Comparison of ENCODE assay signal across 32 cellular contexts in the genomic region with DNA sequence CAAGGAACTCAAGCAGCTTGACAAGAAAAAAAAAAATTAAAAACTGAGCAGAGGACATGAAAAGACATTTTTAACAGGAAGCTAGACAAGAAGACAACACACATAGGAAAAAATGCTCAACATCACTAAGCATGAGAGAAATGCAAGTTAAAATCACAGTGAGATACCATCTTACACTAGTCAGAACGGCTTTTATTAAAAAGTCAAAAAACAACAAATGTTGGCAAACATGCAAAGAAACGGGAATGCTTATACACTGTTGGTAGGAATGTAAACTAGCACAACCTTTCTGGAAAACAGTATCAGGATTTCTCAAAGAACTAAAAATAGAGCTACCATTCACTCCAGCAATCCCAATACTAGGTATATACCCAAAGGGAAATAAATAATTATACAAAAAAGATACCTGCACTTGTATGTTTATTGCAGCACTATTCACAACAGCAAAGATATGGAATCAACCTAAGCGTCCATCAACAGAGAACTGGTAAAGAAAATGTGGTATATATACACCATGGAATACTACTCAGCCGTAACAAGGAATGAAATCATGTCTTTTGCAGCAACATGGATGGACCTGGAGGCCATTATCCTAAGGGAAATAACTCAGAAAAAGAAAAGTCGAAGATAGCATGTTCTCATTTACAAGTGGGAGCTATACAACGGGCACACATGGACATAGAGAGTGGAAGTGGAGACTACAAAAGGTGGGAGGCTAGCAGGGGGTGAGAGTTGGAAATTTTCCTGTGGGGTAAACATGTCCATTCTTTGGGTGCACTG. TPM values are rescaled to one million over a fixed set of nuclear protein-coding genes. Genes with fewer than 3 reads are reported as not detected.
DNase-seq lines count a peak whose midpoint lies in the region; ATAC-seq and TF ChIP-seq lines count a peak whose summit lies in the region.
"Had no signal": no experiment of that assay in that cellular context is flagged by ENCODE, and none has a peak within 500 bp of the region (broad histone marks: within the 10 kb centered on the region; RNA-seq: fewer than 3 reads in every experiment).

No MANE protein-coding gene starts in this region.

- peaks cover 9% of the 10 kb centered on the region for H3K4me1 Mint-ChIP-seq in activated T-cell treated with anti-CD3 and anti-CD28 coated beads, Interleukin-2, amount 50 U/mL, for 4 hours (ENCODE audit: low read depth)

- no peaks in the 10 kb centered on the region for H3K9me2 ChIP-seq in SK-N-SH

- H4K20me1 ChIP-seq in SK-N-SH (ENCODE audit: insufficient read depth) = peaks cover 74% of the 10 kb centered on the region

- H3K4me1 ChIP-seq in SK-N-SH (ENCODE audit: control insufficient read depth in 1 of 2, insufficient read depth in 2 of 2, low read depth in 1 of 2, low read length in 1 of 2) (peaks cover 16 to 26% of the 10 kb centered on the region in 2 experiments), transverse colon (peaks cover 6 to 84% (median 59%) of the 10 kb centered on the region in 4 donors)
- H3K4me1 ChIP-seq: parathyroid adenoma had no signal

- H3K9me3 Mint-ChIP-seq in activated T-cell treated with anti-CD3 and anti-CD28 coated beads, Interleukin-2, amount 50 U/mL, for 4 hours = no peaks in the 10 kb centered on the region
- H3K9me3 Mint-ChIP-seq: activated CD4-positive, alpha-beta T cell treated with anti-CD3 and anti-CD28 coated beads, Interleukin-2, amount 10 ng/mL, durations not matched to agents 24 days and 14 days; activated T-cell treated with anti-CD3 and anti-CD28 coated beads, Interleukin-2, amount 50 U/mL, for 72 hours; CD8-positive, alpha-beta T cell; stimulated activated effector memory CD8-positive, alpha-beta T cell treated with anti-CD3 and anti-CD28 coated beads, Interleukin-12 subunit alpha, Interleukin-12 subunit beta, amount 100 ng/mL, for 72 hours; T-helper 2 cell treated with Interferon-gamma antibody and Interleukin-4, amounts not matched to agents 5 μg/mL and 100 μg/mL, for 36 hours had no signal

- H3K27me3 ChIP-seq in SK-N-SH (ENCODE audit: insufficient read depth) = no peaks in the 10 kb centered on the region
- no peaks in the 10 kb centered on the region for H3K27me3 ChIP-seq in transverse colon
- H3K27me3 ChIP-seq: adrenal gland, brain microvascular endothelial cell had no signal

- peaks cover 24% of the 10 kb centered on the region for H3K27me3 Mint-ChIP-seq in activated T-cell treated with anti-CD3 and anti-CD28 coated beads, Interleukin-2, amount 50 U/mL, for 4 hours (ENCODE audit: low read depth)

- POLR2A ChIA-PET in SK-N-SH (lab: Yijun Ruan, JAX) = no interaction called here

- TF ChIP-seq EP300 in SK-N-SH (IDR thresholded peaks at IDR 0.05; ENCODE audit: borderline replicate concordance in 1 of 2, low read depth in 1 of 2, low read length in 1 of 2) = no peak
- TF ChIP-seq EP300 in transverse colon (IDR thresholded peaks at IDR 0.05; ENCODE audit: low read depth) = no peak

- DNase-seq in SK-N-SH (no peak), NCI-H69 (lab: John Stamatoyannopoulos, UW) (peak; percentile 51), dedifferentiated amniotic fluid mesenchymal stem cell (ENCODE audit: extremely low spot score) (peak; percentile 67), transverse colon (no peak), GM19238 (ENCODE audit: insufficient read length, low spot score) (no peak), NCI-H187 treated with DMSO at 0.1 percent for 48 hours (lab: John Stamatoyannopoulos, UW) (no peak)
- DNase-seq in activated T-cell treated with anti-CD3 and anti-CD28 coated beads, Interleukin-2, amount 50 U/mL, for 4 hours = no peak
- DNase-seq: 8988T; activated CD4-positive, alpha-beta T cell treated with anti-CD3 and anti-CD28 coated beads, Interleukin-2, amount 10 ng/mL, durations not matched to agents 24 days and 14 days; activated naive CD4-positive, alpha-beta T cell; activated T-cell treated with anti-CD3 and anti-CD28 coated beads, Interleukin-2, amount 50 U/mL, for 72 hours; adrenal gland; brain microvascular endothelial cell; CD8-positive, alpha-beta T cell; effector CD8-positive, alpha-beta T cell; foreskin fibroblast; head of caudate nucleus; NCI-H1105 treated with DMSO at 0.1 percent for 48 hours; NCI-H2029 treated with DMSO at 0.1 percent for 48 hours; NCI-H345; OCI-M1; stimulated activated CD4-positive, alpha-beta T cell treated with anti-CD3 and anti-CD28 coated beads, Interleukin-4, amount 100 ng/mL, for 24 hours; substantia nigra; WERI-Rb-1 had no signal

- peak overlapping the region; percentile 17; the same call in 1 of the 2 replicates for H3K9ac ChIP-seq in SK-N-SH
- H3K9ac ChIP-seq: parathyroid adenoma had no signal

- CTCF ChIA-PET in SK-N-SH (lab: Yijun Ruan, JAX) = interaction anchor here (0.8 to 2.9 kb wide), 3 partner anchors 34 to 47 kb away, joined by 3 to 8 read pairs (median 3); no protein-coding TSS in a partner anchor

- no peaks in the 10 kb centered on the region for H3K36me3 ChIP-seq in SK-N-SH (replicated peaks in 1 of 2; ENCODE audit: control insufficient read depth in 1 of 2, insufficient read depth in 2 of 2, low read length in 1 of 2)
- H3K36me3 ChIP-seq in transverse colon = no peaks in the 10 kb centered on the region
- H3K36me3 ChIP-seq: adrenal gland, brain microvascular endothelial cell, HAP-1, WERI-Rb-1 had no signal

- H3K4me3 ChIP-seq in SK-N-SH (ENCODE audit: low read depth in 2 of 2, low read length in 1 of 2) = no peak overlapping the region
- H3K4me3 ChIP-seq in transverse colon = peak overlapping the region in 1 of 4 donors; percentile 7
- H3K4me3 ChIP-seq: adrenal gland, HAP-1, K562 had no signal

- in situ Hi-C loops in transverse colon (cut with MboI; ENCODE audit: low pct_ligation_motif_present in 1 of 4, low pct_unique_long_range_greater_than_20kb in 1 of 4, low sequenced_read_pairs in 3 of 4) = no loop called here

- no peaks in the 10 kb centered on the region for H3K9me3 ChIP-seq in SK-N-SH
- H3K9me3 ChIP-seq in transverse colon = no peaks in the 10 kb centered on the region
- H3K9me3 ChIP-seq: adrenal gland, HAP-1 had no signal

- 68% methylated on average over 6 of the region's 6 CpGs for WGBS in SK-N-SH (ENCODE audit: low lambda C conversion rate)
- WGBS in transverse colon (ENCODE audit: low coverage in 1 of 2), 2 donors = 50 to 56% methylated on average over 4 to 6 of the region's 6 CpGs

- H3K79me2 ChIP-seq in SK-N-SH (ENCODE audit: insufficient read depth) = peaks cover 95% of the 10 kb centered on the region

- H2AFZ ChIP-seq in SK-N-SH (ENCODE audit: low read depth) = no peak overlapping the region
- H2AFZ ChIP-seq: parathyroid adenoma had no signal

- peaks cover 14% of the 10 kb centered on the region for H3F3A ChIP-seq in SK-N-SH (replicated peaks; ENCODE audit: insufficient read depth)

- intact Hi-C loops in transverse colon (cut with DNase I; ENCODE audit: low total_unique reads) = loop anchor here (10.0 kb wide), 1 partner anchor 74 kb away; no protein-coding TSS in a partner anchor

- H3K36me3 Mint-ChIP-seq in activated T-cell treated with anti-CD3 and anti-CD28 coated beads, Interleukin-2, amount 50 U/mL, for 4 hours (ENCODE audit: insufficient read depth) = no peaks in the 10 kb centered on the region
- H3K36me3 Mint-ChIP-seq: CD8-positive, alpha-beta T cell; stimulated activated effector memory CD8-positive, alpha-beta T cell treated with anti-CD3 and anti-CD28 coated beads, Interleukin-12 subunit alpha, Interleukin-12 subunit beta, amount 100 ng/mL, for 72 hours had no signal

- no peak overlapping the region for H3K4me3 Mint-ChIP-seq in activated T-cell treated with anti-CD3 and anti-CD28 coated beads, Interleukin-2, amount 50 U/mL, for 4 hours
- H3K4me3 Mint-ChIP-seq: activated CD4-positive, alpha-beta T cell treated with anti-CD3 and anti-CD28 coated beads, Interleukin-2, amount 10 ng/mL, durations not matched to agents 24 days and 14 days; activated T-cell treated with anti-CD3 and anti-CD28 coated beads, Interleukin-2, amount 50 U/mL, for 72 hours; CD8-positive, alpha-beta T cell; stimulated activated effector memory CD8-positive, alpha-beta T cell treated with anti-CD3 and anti-CD28 coated beads, Interleukin-12 subunit alpha, Interleukin-12 subunit beta, amount 100 ng/mL, for 72 hours; T-helper 2 cell treated with Interferon-gamma antibody and Interleukin-4, amounts not matched to agents 5 μg/mL and 100 μg/mL, for 36 hours had no signal

- TF ChIP-seq CTCF in SK-N-SH (IDR thresholded peaks at IDR 0.05) (no peak; the same call in 1 of the 2 replicates), transverse colon (IDR thresholded peaks at IDR 0.05) (no peak)

- TF ChIP-seq POLR2A in transverse colon (IDR thresholded peaks at IDR 0.05) = no peak

- ATAC-seq in SK-N-SH treated with all-trans-retinoic acid at 6 μM for 48 hours = no peak
- no peak for ATAC-seq in activated T-cell treated with anti-CD3 and anti-CD28 coated beads, Interleukin-2, amount 50 U/mL, for 4 hours
- ATAC-seq: activated T-cell treated with anti-CD3 and anti-CD28 coated beads, Interleukin-2, amount 50 U/mL, for 72 hours; CD8-positive, alpha-beta T cell; K562; Right ventricle myocardium inferior; sciatic nerve; stimulated activated effector memory CD8-positive, alpha-beta T cell treated with anti-CD3 and anti-CD28 coated beads, Interleukin-12 subunit alpha, Interleukin-12 subunit beta, amount 100 ng/mL, for 72 hours had no signal

- no peak for TF ChIP-seq RAD21 in SK-N-SH (IDR thresholded peaks at IDR 0.05; ENCODE audit: low read length)

- H3K4me2 ChIP-seq in SK-N-SH = peak overlapping the region; percentile 82

- peak overlapping the region in 1 of 2 experiments; percentile 42; a peak in 2 of 4 replicates for H3K27ac ChIP-seq in SK-N-SH (ENCODE audit: low read depth in 2 of 2, low read length in 1 of 2)
- peak overlapping the region; percentile 64 to 99 (median 80) for H3K27ac ChIP-seq in transverse colon
- H3K27ac ChIP-seq: adrenal gland, brain microvascular endothelial cell, parathyroid adenoma, WERI-Rb-1 had no signal

TF ChIP-seq in SK-N-SH, 30 proteins besides CTCF, POLR2A, EP300 and RAD21 (continues in another document):
- no peak for TF ChIP-seq RCOR1 (IDR thresholded peaks at IDR 0.05; ENCODE audit: low read length)
- TF ChIP-seq, protein P1, sequence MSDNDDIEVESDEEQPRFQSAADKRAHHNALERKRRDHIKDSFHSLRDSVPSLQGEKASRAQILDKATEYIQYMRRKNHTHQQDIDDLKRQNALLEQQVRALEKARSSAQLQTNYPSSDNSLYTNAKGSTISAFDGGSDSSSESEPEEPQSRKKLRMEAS (IDR thresholded peaks at IDR 0.05; ENCODE audit: low read depth) = no peak

TF ChIP-seq in SK-N-SH treated with all-trans-retinoic acid at 6 μM for 48 hours, 23 proteins besides CTCF, POLR2A, EP300 and RAD21 (continues in another document):
- TF ChIP-seq ZFP3 (CRISPR knock-in tag; IDR thresholded peaks at IDR 0.05) (no peak), CSDC2 (CRISPR knock-in tag; IDR thresholded peaks at IDR 0.05) (no peak), RARB (CRISPR knock-in tag; IDR thresholded peaks at IDR 0.05) (no peak), ZNF70 (CRISPR knock-in tag; IDR thresholded peaks at IDR 0.05) (no peak)

RNA-seq across cellular contexts. Expression of a gene that starts 5.2 kb away (rescaled TPM):
- polyA plus RNA-seq in SK-N-SH (2012; rRNA removed) = 38.3 and 42.3 TPM in 2 replicates
- 43.6 and 44.5 TPM in 2 replicates for polyA plus RNA-seq in SK-N-SH (2012; cell fraction: cytosol; rRNA removed)
- 15.9 and 22.9 TPM in 2 replicates for polyA plus RNA-seq in SK-N-SH (2012; cell fraction: nucleus; rRNA removed)
- total RNA-seq in transverse colon = 100 to 1,000 TPM in 2 of 4 donors, 10 to 100 TPM in 2; 87.2 to 120 (median 101) TPM
- total RNA-seq in activated T-cell treated with anti-CD3 and anti-CD28 coated beads, Interleukin-2, amount 50 U/mL, for 4 hours = 1 to 10 TPM; 2.3 to 4.0 (median 2.4) TPM

Comparison
In these comparisons a context has a peak if more than half of its experiments do, and no peak if none do; other contexts are left out.
1. DNase-seq: peak in NCI-H69 (single experiment) and dedifferentiated amniotic fluid mesenchymal stem cell (single experiment); none in SK-N-SH (single experiment), transverse colon (single experiment), GM19238 (single experiment), NCI-H187 treated with DMSO at 0.1 percent for 48 hours (single experiment) and activated T-cell treated with anti-CD3 and anti-CD28 coated beads, Interleukin-2, amount 50 U/mL, for 4 hours (single experiment).
2. RNA of a gene that starts 5.2 kb away (total RNA-seq): 87.2 to 120 TPM in transverse colon; 2.3 to 4.0 TPM in activated T-cell treated with anti-CD3 and anti-CD28 coated beads, Interleukin-2, amount 50 U/mL, for 4 hours; every median in the first group is over 10 times any median in the second.